ENCODE assay signal across 8 cellular contexts in the genomic region with DNA sequence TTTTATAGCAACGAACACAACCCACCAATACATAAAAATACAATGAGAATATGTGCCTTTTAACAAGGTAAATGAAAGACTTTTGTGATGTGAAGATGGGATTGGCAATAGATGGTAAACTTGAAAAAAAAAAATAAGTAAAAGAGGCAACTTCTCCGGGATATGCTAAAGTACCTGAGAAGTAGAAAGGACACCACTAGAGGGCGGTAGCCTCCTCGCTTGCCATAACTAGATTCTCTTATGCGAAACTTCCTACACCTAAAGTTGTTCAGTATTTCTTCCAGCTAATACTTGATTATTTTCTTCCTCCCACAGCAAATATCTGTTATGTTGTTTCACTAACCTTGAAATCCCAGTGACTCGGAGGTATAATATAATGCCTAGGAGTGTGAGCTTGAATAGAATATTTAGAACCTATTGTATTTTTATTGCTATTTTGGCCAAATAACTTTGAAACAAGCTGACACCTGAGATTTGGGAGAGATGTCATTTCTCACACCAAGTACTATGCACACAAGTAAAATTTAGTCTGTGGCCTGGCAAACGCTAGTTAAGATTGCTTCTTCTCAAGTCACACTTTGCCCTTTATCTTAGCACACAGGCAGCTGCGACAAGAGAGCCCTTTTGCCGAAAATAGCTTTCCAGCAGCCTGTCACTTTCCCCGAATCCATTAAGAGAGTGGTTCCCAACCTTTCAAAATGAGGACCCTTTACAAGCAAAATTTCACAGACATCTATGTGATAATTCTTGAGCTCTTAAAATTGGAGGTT. TPM values are rescaled to one million over a fixed set of nuclear protein-coding genes. Genes with fewer than 3 reads are reported as not detected.
DNase-seq lines count a peak whose midpoint lies in the region; ATAC-seq, FAIRE-seq and TF ChIP-seq lines count a peak whose summit lies in the region.

No MANE protein-coding gene starts in this region.

- CTCF ChIA-PET in WTC11 (lab: Charles Lee) (interaction anchor here (0.6 to 1.4 kb wide), 31 partner anchors 8 to 718 kb away, joined by 3 to 8 read pairs (median 4); a partner anchor contains a TSS), HepG2 (lab: Yijun Ruan, JAX; ENCODE audit: low intra/inter-chr PET ratio, low total read pairs) (interaction anchor here (0.7 to 2.5 kb wide), 4 partner anchors 66 to 189 kb away, joined by 3 to 28 read pairs (median 4); no protein-coding TSS in a partner anchor)

- no TSS peak for BruUV-seq in HepG2 (replicated peaks; lab: Mats Ljungman, UMichigan)

- H3K4me3 ChIP-seq in choroid plexus epithelial cell (ENCODE audit: low read depth, low read length) (no peak overlapping the region), HepG2 (replicated peaks in 1 of 3; ENCODE audit: insufficient read depth in 1 of 3, low read depth in 2 of 3, low read length in 3 of 3) (no peak overlapping the region)

- in situ Hi-C loops in HepG2 (cut with HindIII; ENCODE audit: extremely low pct_ligation_motif_present, low pct_unique_long_range_greater_than_20kb) = loop anchor here (5.0 kb wide), 2 partner anchors 45 to 190 kb away; a partner anchor contains a TSS

- 33% methylated on average over 10 of the region's 10 CpGs for WGBS in HepG2 (ENCODE audit: low lambda C conversion rate)

- TF ChIP-seq RAD21 in HepG2 (CRISPR knock-in tag; IDR thresholded peaks at IDR 0.05) = peak; percentile 75

- H3K9me3 Mint-ChIP-seq in WTC11 = peaks cover 5% of the 10 kb centered on the region

- H3K4me3 Mint-ChIP-seq in WTC11 = no peak overlapping the region

- POLR2A ChIA-PET in WTC11 (lab: Charles Lee) (no interaction called here), HepG2 (lab: Yijun Ruan, JAX) (interaction anchor here (0.9 to 10.1 kb wide), 2 partner anchors 22 to 46 kb away, joined by 6 to 94 read pairs; a partner anchor contains a TSS)

- ATAC-seq in HG02870 (IDR thresholded peaks at IDR 0.05; ENCODE audit: unreplicated experiment) = peak; percentile 85
- ATAC-seq in WTC11 = peak; percentile 67
- peak; percentile 68 for ATAC-seq in HepG2

- no peaks in the 10 kb centered on the region for H3K9me3 ChIP-seq in HepG2 (ENCODE audit: low read length)

- H2AFZ ChIP-seq in HepG2 (ENCODE audit: low read length) = no peak overlapping the region

- no peaks in the 10 kb centered on the region for H3K27me3 Mint-ChIP-seq in WTC11 (ENCODE audit: low read depth)

- H3K79me2 ChIP-seq in HepG2 (ENCODE audit: insufficient read depth, low read length) = no peaks in the 10 kb centered on the region

- H3K27me3 ChIP-seq in HepG2 (ENCODE audit: control insufficient read depth in 1 of 2, insufficient read depth in 2 of 2, low read length in 2 of 2) = no peaks in the 10 kb centered on the region

- H3K36me3 Mint-ChIP-seq in WTC11 = no peaks in the 10 kb centered on the region

- no peaks in the 10 kb centered on the region for H4K20me1 ChIP-seq in HepG2 (ENCODE audit: insufficient read depth, low read length)

- no peak overlapping the region for H3K27ac Mint-ChIP-seq in WTC11

- H3K36me3 ChIP-seq in HepG2 (replicated peaks in 1 of 2; ENCODE audit: control insufficient read depth in 1 of 2, insufficient read depth in 2 of 2, low read length in 2 of 2) = no peaks in the 10 kb centered on the region

- DNase-seq in SIG-M5 treated with dmso at 0.1 percent for 504 hours (lab: John Stamatoyannopoulos, UW; ENCODE audit: unreplicated experiment) (peak; percentile 80), SIG-M5 (lab: John Stamatoyannopoulos, UW) (no peak), NCI-H2171 (lab: John Stamatoyannopoulos, UW) (peak; percentile 12), WTC11 (ENCODE audit: low spot score) (peak; percentile 48), choroid plexus epithelial cell (ENCODE audit: low read depth) (peak; percentile 96), HepG2 (ENCODE audit: low spot score) (peak; percentile 73)
- DNase-seq in stimulated activated CD4-positive, alpha-beta T cell treated with anti-CD3 and anti-CD28 coated beads, Interleukin-4, amount 100 ng/mL, for 48 hours (ENCODE audit: low read depth in 2 of 2) = peak; percentile 18 to 33

- peaks cover 7% of the 10 kb centered on the region for H3K4me1 Mint-ChIP-seq in WTC11

- TF ChIP-seq EP300 in HepG2 (IDR thresholded peaks at IDR 0.05; ENCODE audit: low read depth in 2 of 2, low read length in 2 of 2) (no peak), HepG2 (CRISPR knock-in tag; IDR thresholded peaks at IDR 0.05; ENCODE audit: borderline replicate concordance) (no peak)

- no peak overlapping the region for H3K27ac ChIP-seq in HepG2 (ENCODE audit: extremely low read length, insufficient read depth, low read length)

- no peak overlapping the region for H3K9ac ChIP-seq in HepG2 (ENCODE audit: insufficient read depth, low read depth, low read length)

- FAIRE-seq in HepG2 (lab: Jason Lieb, UNC) = peak; percentile 47

- TF ChIP-seq CTCF in WTC11 (IDR thresholded peaks at IDR 0.05) (peak; percentile 65), choroid plexus epithelial cell (conservative IDR thresholded peaks at IDR 0.05; ENCODE audit: low read depth, low read length) (peak; percentile 95), HepG2 (CRISPR knock-in tag; IDR thresholded peaks at IDR 0.05) (peak; percentile 83)

- intact Hi-C loops in HepG2 (cut with micrococcal nuclease; ENCODE audit: unreplicated experiment) = loop anchor here (1.0 to 2.0 kb wide), 2 partner anchors 44 to 189 kb away; a partner anchor contains a TSS

- H3K4me1 ChIP-seq in HepG2 (ENCODE audit: insufficient read depth, low read length) = peaks cover 30% of the 10 kb centered on the region

- TF ChIP-seq POLR2A in HepG2 (IDR thresholded peaks at IDR 0.05; ENCODE audit: insufficient read depth in 1 of 2, low read depth in 2 of 2, low read length in 2 of 2) = no peak

- H3K4me2 ChIP-seq in HepG2 (ENCODE audit: low read depth, low read length) = 0 out of 2 replicates have a peak overlapping the region, but pooled peaks have one; percentile 0

TF ChIP-seq in WTC11, 78 proteins besides CTCF, POLR2A, EP300 and RAD21 (continues in another document):
- TF ChIP-seq, protein P1, sequence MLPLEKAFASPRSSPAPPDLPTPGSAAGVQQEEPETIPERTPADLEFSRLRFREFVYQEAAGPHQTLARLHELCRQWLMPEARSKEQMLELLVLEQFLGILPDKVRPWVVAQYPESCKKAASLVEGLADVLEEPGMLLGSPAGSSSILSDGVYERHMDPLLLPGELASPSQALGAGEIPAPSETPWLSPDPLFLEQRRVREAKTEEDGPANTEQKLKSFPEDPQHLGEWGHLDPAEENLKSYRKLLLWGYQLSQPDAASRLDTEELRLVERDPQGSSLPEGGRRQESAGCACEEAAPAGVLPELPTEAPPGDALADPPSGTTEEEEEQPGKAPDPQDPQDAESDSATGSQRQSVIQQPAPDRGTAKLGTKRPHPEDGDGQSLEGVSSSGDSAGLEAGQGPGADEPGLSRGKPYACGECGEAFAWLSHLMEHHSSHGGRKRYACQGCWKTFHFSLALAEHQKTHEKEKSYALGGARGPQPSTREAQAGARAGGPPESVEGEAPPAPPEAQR (CRISPR knock-in tag; IDR thresholded peaks at IDR 0.05) = no peak
- TF ChIP-seq TCF7 (CRISPR knock-in tag; IDR thresholded peaks at IDR 0.05; ENCODE audit: low read depth) = no peak
- TF ChIP-seq CREM (CRISPR knock-in tag; IDR thresholded peaks at IDR 0.05) = no peak

TF ChIP-seq in HepG2, 621 proteins besides CTCF, POLR2A, EP300 and RAD21 (continues in another document):
- TF ChIP-seq SOX5 (CRISPR knock-in tag; IDR thresholded peaks at IDR 0.05; ENCODE audit: borderline replicate concordance) (0 out of 2 replicates have a peak, but pooled peaks have one; percentile 10), THAP11 (CRISPR knock-in tag; IDR thresholded peaks at IDR 0.05) (0 out of 2 replicates have a peak, but pooled peaks have one; percentile 15), ZNF484 (CRISPR knock-in tag; IDR thresholded peaks at IDR 0.05; ENCODE audit: borderline replicate concordance, low read depth) (no peak), SAP130 (CRISPR knock-in tag; IDR thresholded peaks at IDR 0.05; ENCODE audit: low read depth) (peak; percentile 29; the same call in 1 of the 2 replicates), ELF3 (CRISPR knock-in tag; IDR thresholded peaks at IDR 0.05) (0 out of 2 replicates have a peak, but pooled peaks have one; percentile 30), SPEN (CRISPR knock-in tag; IDR thresholded peaks at IDR 0.05; ENCODE audit: low read depth) (no peak)
- TF ChIP-seq, protein P2, sequence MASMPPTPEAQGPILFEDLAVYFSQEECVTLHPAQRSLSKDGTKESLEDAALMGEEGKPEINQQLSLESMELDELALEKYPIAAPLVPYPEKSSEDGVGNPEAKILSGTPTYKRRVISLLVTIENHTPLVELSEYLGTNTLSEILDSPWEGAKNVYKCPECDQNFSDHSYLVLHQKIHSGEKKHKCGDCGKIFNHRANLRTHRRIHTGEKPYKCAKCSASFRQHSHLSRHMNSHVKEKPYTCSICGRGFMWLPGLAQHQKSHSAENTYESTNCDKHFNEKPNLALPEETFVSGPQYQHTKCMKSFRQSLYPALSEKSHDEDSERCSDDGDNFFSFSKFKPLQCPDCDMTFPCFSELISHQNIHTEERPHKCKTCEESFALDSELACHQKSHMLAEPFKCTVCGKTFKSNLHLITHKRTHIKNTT (CRISPR knock-in tag; IDR thresholded peaks at IDR 0.05) = no peak

RNA-seq across cellular contexts. Expression of a gene that starts 44.9 kb away (rescaled TPM):
- 46.3 to 52.0 TPM (median 51.5 TPM) in 3 replicates for total RNA-seq in WTC11 (2021)
- 52.8 and 70.2 TPM in 2 replicates for total RNA-seq in HepG2 (2016; rRNA removed; fragmentation: Illumina TruSeq; extraction: Trizol)
- 11.2 and 14.5 TPM in 2 replicates for total RNA-seq in HepG2 (2016; cell fraction: cytosol; rRNA removed; fragmentation: Illumina TruSeq; extraction: Trizol; ENCODE audit: low read depth)
- total RNA-seq in HepG2 (2016; cell fraction: insoluble cytoplasmic fraction; rRNA removed; fragmentation: Illumina TruSeq; extraction: Trizol) = 52.2 and 54.1 TPM in 2 replicates
- total RNA-seq in HepG2 (2016; cell fraction: membrane; rRNA removed; fragmentation: Illumina TruSeq; extraction: Trizol) = 17.9 and 18.7 TPM in 2 replicates
- total RNA-seq in HepG2 (2016; cell fraction: nucleus; rRNA removed; fragmentation: Illumina TruSeq; extraction: Trizol) = 88.4 and 102 TPM in 2 replicates
- 107 and 119 TPM in 2 replicates for polyA plus RNA-seq in HepG2 (2011; rRNA removed)
- polyA plus RNA-seq in HepG2 (2011; cell fraction: cytosol; rRNA removed) = 76.4 TPM in 2 replicates
- polyA plus RNA-seq in HepG2 (2011; cell fraction: nucleus; rRNA removed) = 70.2 and 73.2 TPM in 2 replicates
- polyA plus RNA-seq in HepG2 (2012) = 49.7 and 51.7 TPM in 2 replicates
- polyA plus RNA-seq in HepG2 (2016; cell fraction: cytosol; fragmentation: Illumina TruSeq; extraction: Trizol; ENCODE audit: low read depth) = 3.8 and 5.4 TPM in 2 replicates
- polyA plus RNA-seq in HepG2 (2016; cell fraction: insoluble cytoplasmic fraction; fragmentation: Illumina TruSeq; extraction: Trizol; ENCODE audit: low read depth) = 43.1 and 47.2 TPM in 2 replicates
- polyA plus RNA-seq in HepG2 (2016; cell fraction: membrane; fragmentation: Illumina TruSeq; extraction: Trizol; ENCODE audit: low read depth) = 10.0 and 10.3 TPM in 2 replicates
- polyA plus RNA-seq in HepG2 (2016; cell fraction: nucleus; fragmentation: Illumina TruSeq; extraction: Trizol; ENCODE audit: insufficient read depth, low read depth) = 37.0 and 39.1 TPM in 2 replicates
- 133 and 288 TPM in 2 replicates for polyA minus RNA-seq in HepG2 (2011; rRNA and poly(A)+ RNA removed; ENCODE audit: low replicate concordance)
- 49.8 and 79.5 TPM in 2 replicates for polyA minus RNA-seq in HepG2 (2011; cell fraction: cytosol; rRNA and poly(A)+ RNA removed)
- 358 and 434 TPM in 2 replicates for polyA minus RNA-seq in HepG2 (2011; cell fraction: nucleus; rRNA and poly(A)+ RNA removed)
